ENCODE assay signal across 13 cellular contexts in genomic region chr6:12313992-12314589, GRCh38. TPM values are rescaled to one million over a fixed set of nuclear protein-coding genes. Genes with fewer than 3 reads are reported as not detected.
DNase-seq lines count a peak whose midpoint lies in the region; ATAC-seq and TF ChIP-seq lines count a peak whose summit lies in the region.
"Had no signal": no experiment of that assay in that cellular context is flagged by ENCODE, and none has a peak within 500 bp of the region (broad histone marks: within the 10 kb centered on the region; RNA-seq: fewer than 3 reads in every experiment).

No MANE protein-coding gene starts in this region.

- CTCF ChIA-PET in RWPE1 (lab: Yijun Ruan, JAX) = interaction anchor here (1.2 kb wide), 1 partner anchor 24 kb away, joined by 4 read pairs; the partner anchor contains the start of gene EDN1

- H3K4me1 ChIP-seq in fibroblast of lung (ENCODE audit: control insufficient read depth, extremely low read depth, insufficient read depth, low read length) (no peaks in the 10 kb centered on the region), gastroesophageal sphincter (no peaks in the 10 kb centered on the region)

- POLR2A ChIA-PET in RWPE1 (lab: Yijun Ruan, JAX; ENCODE audit: low non-redundant PET) = no interaction called here

- H3K27ac ChIP-seq in RWPE1 (peak overlapping the region; percentile 67), fibroblast of lung (ENCODE audit: insufficient read depth, low read length) (no peak overlapping the region), gastroesophageal sphincter (no peak overlapping the region)

- H3K27me3 ChIP-seq in fibroblast of lung (ENCODE audit: control insufficient read depth, insufficient read depth, low read length) = no peaks in the 10 kb centered on the region
- H3K27me3 ChIP-seq in gastroesophageal sphincter = no peaks in the 10 kb centered on the region

- H3K9ac ChIP-seq in fibroblast of lung (ENCODE audit: insufficient read depth, low read length) = no peak overlapping the region

- H3K4me3 ChIP-seq in fibroblast of lung (replicated peaks in 1 of 4; ENCODE audit: control extremely low read depth in 1 of 4, insufficient read depth in 1 of 4, low read depth in 3 of 4, low read length in 4 of 4) = no peak overlapping the region
- no peak overlapping the region for H3K4me3 ChIP-seq in gastroesophageal sphincter

- H3K4me2 ChIP-seq in fibroblast of lung (ENCODE audit: extremely low read depth, insufficient read depth, low read length) = no peak overlapping the region

- TF ChIP-seq CTCF in RWPE1 (conservative IDR thresholded peaks at IDR 0.05; ENCODE audit: low read depth) (no peak), fibroblast of lung (conservative IDR thresholded peaks at IDR 0.05 in 1 of 2, IDR thresholded peaks at IDR 0.05 in 1 of 2; ENCODE audit: low read depth in 1 of 2, low read length in 2 of 2) (no peak), gastroesophageal sphincter (IDR thresholded peaks at IDR 0.05) (no peak)

- H3K79me2 ChIP-seq in fibroblast of lung (ENCODE audit: control insufficient read depth, insufficient read depth, low read length) = no peaks in the 10 kb centered on the region

- H3K36me3 ChIP-seq in fibroblast of lung (ENCODE audit: control insufficient read depth, insufficient read depth, low read length) (no peaks in the 10 kb centered on the region), gastroesophageal sphincter (no peaks in the 10 kb centered on the region)

- H3K9me3 ChIP-seq in fibroblast of lung (ENCODE audit: control insufficient read depth, insufficient read depth, low read depth, low read length) (no peaks in the 10 kb centered on the region), gastroesophageal sphincter (peaks cover 0 to 11% (median 0%) of the 10 kb centered on the region in 3 donors)

- DNase-seq in EL (peak; percentile 72), RWPE1 (ENCODE audit: low spot score) (peak; percentile 41), fibroblast of lung (ENCODE audit: low read depth in 2 of 2) (peak in 1 of 2 donors; percentile 70), retina (peak; percentile 63), NCI-H446 (lab: John Stamatoyannopoulos, UW) (no peak), NCI-H1417 treated with DMSO at 0.1 percent for 48 hours (lab: John Stamatoyannopoulos, UW) (no peak)
- no peak for DNase-seq in activated CD4-positive, alpha-beta T cell treated with anti-CD3 and anti-CD28 coated beads, Interleukin-2, amount 50 U/mL, for 4 hours
- DNase-seq: activated naive CD8-positive, alpha-beta T cell treated with anti-CD3 and anti-CD28 coated beads, Interleukin-2, amount 10 ng/mL, durations not matched to agents 7 days and 5 days; endodermal cell; NCI-H1417; stimulated activated CD4-positive, alpha-beta T cell treated with anti-CD3 and anti-CD28 coated beads, Interleukin-4, amount 100 ng/mL, for 24 hours had no signal

- TF ChIP-seq POLR2A in gastroesophageal sphincter (IDR thresholded peaks at IDR 0.05) = no peak

- H2AFZ ChIP-seq in fibroblast of lung (ENCODE audit: low read length) = peak overlapping the region; percentile 19

- 43 to 48% methylated on average over 6 to 8 of the region's 8 CpGs for WGBS in gastroesophageal sphincter (ENCODE audit: low coverage in 1 of 2), 2 donors

- no peak for TF ChIP-seq EP300 in gastroesophageal sphincter (IDR thresholded peaks at IDR 0.05)

- no peak for ATAC-seq in gastroesophageal sphincter

- no peaks in the 10 kb centered on the region for H4K20me1 ChIP-seq in fibroblast of lung (ENCODE audit: control insufficient read depth, extremely low read depth, insufficient read depth, low read length)

RNA-seq across cellular contexts. Expression of gene EDN1, which starts 23.9 kb away (rescaled TPM):
- total RNA-seq in fibroblast of lung (0.17 and 0.26 TPM in 2 replicates), gastroesophageal sphincter (10 to 100 TPM in 3 of 4 donors, 1 to 10 TPM in 1; 3.6 to 39.6 (median 15.1) TPM)
- 2.7 and 10.1 TPM in 2 replicates for polyA plus RNA-seq in fibroblast of lung
- polyA plus RNA-seq in fibroblast of lung (2012) = 1.4 and 5.4 TPM in 2 replicates
- 1.4 and 2.4 TPM in 2 replicates for polyA minus RNA-seq in fibroblast of lung (ENCODE audit: low replicate concordance)
- total RNA-seq: neural crest cell had no signal

Comparison
In these comparisons a context has a peak if more than half of its experiments do, and no peak if none do; other contexts are left out.
1. DNase-seq: peak in EL (single experiment), RWPE1 (single experiment) and retina (single experiment); none in NCI-H446 (0 of 2), NCI-H1417 treated with DMSO at 0.1 percent for 48 hours (single experiment) and activated CD4-positive, alpha-beta T cell treated with anti-CD3 and anti-CD28 coated beads, Interleukin-2, amount 50 U/mL, for 4 hours (0 of 2).